Comparison of ENCODE assay signal across 1 cellular context in the genomic region with DNA sequence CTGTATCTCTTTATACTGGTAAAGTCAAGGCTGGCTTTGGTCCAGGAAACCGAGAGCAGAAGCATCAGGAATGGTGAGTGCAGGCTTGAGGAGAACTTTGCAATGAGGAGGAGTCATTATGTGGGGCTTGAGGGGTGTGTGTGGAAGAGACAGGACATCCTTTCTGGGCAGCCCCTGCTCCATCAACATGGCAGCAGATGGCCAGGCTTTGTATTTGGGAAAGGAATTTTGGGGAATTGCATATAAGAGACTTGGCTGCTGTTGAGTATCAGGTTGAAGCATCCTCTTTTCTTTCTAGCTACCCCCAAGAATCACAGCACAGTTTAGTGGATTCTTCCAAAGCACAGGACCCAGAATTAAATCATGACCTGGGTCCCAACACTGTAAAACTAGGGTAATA.
TF ChIP-seq lines count a peak whose summit lies in the region.

No MANE protein-coding gene starts in this region.

TF ChIP-seq in HEK293, 187 proteins besides CTCF, POLR2A, EP300 and RAD21:
- TF ChIP-seq, protein P1, sequence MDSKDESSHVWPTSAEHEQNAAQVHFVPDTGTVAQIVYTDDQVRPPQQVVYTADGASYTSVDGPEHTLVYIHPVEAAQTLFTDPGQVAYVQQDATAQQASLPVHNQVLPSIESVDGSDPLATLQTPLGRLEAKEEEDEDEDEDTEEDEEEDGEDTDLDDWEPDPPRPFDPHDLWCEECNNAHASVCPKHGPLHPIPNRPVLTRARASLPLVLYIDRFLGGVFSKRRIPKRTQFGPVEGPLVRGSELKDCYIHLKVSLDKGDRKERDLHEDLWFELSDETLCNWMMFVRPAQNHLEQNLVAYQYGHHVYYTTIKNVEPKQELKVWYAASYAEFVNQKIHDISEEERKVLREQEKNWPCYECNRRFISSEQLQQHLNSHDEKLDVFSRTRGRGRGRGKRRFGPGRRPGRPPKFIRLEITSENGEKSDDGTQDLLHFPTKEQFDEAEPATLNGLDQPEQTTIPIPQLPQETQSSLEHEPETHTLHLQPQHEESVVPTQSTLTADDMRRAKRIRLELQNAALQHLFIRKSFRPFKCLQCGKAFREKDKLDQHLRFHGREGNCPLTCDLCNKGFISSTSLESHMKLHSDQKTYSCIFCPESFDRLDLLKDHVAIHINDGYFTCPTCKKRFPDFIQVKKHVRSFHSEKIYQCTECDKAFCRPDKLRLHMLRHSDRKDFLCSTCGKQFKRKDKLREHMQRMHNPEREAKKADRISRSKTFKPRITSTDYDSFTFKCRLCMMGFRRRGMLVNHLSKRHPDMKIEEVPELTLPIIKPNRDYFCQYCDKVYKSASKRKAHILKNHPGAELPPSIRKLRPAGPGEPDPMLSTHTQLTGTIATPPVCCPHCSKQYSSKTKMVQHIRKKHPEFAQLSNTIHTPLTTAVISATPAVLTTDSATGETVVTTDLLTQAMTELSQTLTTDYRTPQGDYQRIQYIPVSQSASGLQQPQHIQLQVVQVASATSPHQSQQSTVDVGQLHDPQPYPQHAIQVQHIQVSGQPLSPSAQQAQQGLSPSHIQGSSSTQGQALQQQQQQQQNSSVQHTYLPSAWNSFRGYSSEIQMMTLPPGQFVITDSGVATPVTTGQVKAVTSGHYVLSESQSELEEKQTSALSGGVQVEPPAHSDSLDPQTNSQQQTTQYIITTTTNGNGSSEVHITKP (tag by site-specific recombination; IDR thresholded peaks at IDR 0.05): peak; percentile 95
- no peak for TF ChIP-seq ZNF433 (tag by site-specific recombination; IDR thresholded peaks at IDR 0.05; ENCODE audit: low read depth)
- no peak for TF ChIP-seq ZSCAN16 (tag by site-specific recombination; IDR thresholded peaks at IDR 0.05)
- no peak for TF ChIP-seq ZNF561 (tag by site-specific recombination; IDR thresholded peaks at IDR 0.05; ENCODE audit: borderline replicate concordance)
- TF ChIP-seq, protein P2, sequence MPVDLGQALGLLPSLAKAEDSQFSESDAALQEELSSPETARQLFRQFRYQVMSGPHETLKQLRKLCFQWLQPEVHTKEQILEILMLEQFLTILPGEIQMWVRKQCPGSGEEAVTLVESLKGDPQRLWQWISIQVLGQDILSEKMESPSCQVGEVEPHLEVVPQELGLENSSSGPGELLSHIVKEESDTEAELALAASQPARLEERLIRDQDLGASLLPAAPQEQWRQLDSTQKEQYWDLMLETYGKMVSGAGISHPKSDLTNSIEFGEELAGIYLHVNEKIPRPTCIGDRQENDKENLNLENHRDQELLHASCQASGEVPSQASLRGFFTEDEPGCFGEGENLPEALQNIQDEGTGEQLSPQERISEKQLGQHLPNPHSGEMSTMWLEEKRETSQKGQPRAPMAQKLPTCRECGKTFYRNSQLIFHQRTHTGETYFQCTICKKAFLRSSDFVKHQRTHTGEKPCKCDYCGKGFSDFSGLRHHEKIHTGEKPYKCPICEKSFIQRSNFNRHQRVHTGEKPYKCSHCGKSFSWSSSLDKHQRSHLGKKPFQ (tag by site-specific recombination; IDR thresholded peaks at IDR 0.05): no peak
- TF ChIP-seq ZBTB8A (tag by site-specific recombination; IDR thresholded peaks at IDR 0.05): no peak
